In the genomic region with DNA sequence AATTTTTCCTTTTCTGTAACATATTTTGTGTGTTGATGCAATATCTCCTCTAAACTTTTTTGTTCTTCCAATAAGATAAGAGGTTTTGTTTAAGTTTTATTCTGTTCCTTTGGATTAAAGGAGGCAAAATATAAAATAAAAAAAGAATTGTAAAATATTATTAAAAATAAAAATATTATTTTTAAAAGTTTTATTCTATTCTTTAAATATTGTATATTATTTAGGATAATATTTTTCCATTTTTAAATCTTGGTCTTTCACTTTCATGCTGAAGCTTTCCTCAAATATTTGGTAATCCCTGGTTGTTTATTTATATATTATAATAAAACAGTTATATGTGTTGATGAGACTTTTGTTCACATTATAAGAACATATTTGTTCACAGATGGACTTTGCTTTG, we compare ENCODE assay signal across 25 cellular contexts.
"Had no signal": no experiment of that assay in that cellular context is flagged by ENCODE, and none has a peak within 500 bp of the region (broad histone marks: within the 10 kb centered on the region; RNA-seq: fewer than 3 reads in every experiment).

No MANE protein-coding gene starts in this region.

- H3K4me1 ChIP-seq: lower lobe of right lung, parathyroid adenoma, right atrium auricular region, right lobe of liver, stomach, testis, thyroid gland, transverse colon, upper lobe of left lung, vagina had no signal

- ATAC-seq: left cardiac atrium; left lobe of liver; lower lobe of right lung; naive thymus-derived CD8-positive, alpha-beta T cell; right lobe of liver; stimulated activated naive B cell treated with anti-CD40 and anti-IgM and Interleukin-4, amounts not matched to agents 10 μg/mL and 1 μg/mL and 100 μg/mL, for 72 hours; stimulated activated naive CD8-positive, alpha-beta T cell treated with anti-CD3 and anti-CD28 coated beads, Interleukin-15, Interleukin-2, amounts not matched to agents 100 U/mL and 50 U/mL, for 24 hours had no signal

- DNase-seq: islet precursor cell; kidney glomerular epithelial cell; left cardiac atrium; lower lobe of right lung; mammary epithelial cell; mesenchymal stem cell; naive thymus-derived CD8-positive, alpha-beta T cell; nucleus accumbens; right lobe of liver; stimulated activated CD4-positive, alpha-beta T cell treated with anti-CD3 and anti-CD28 coated beads, Interleukin-12 subunit alpha, Interleukin-12 subunit beta, amount 100 ng/mL, for 4 hours; stimulated activated CD4-positive, alpha-beta T cell treated with anti-CD3 and anti-CD28 coated beads, Interleukin-15, amount 100 ng/mL, for 24 hours; stimulated activated CD4-positive, alpha-beta T cell treated with anti-CD3 and anti-CD28 coated beads, Interleukin-2, amount 100 ng/mL, for 24 hours; stimulated activated CD4-positive, alpha-beta T cell treated with anti-CD3 and anti-CD28 coated beads, Interleukin-4, amount 100 ng/mL, for 1 hour; stimulated activated naive B cell treated with anti-CD40 and anti-IgM and Interleukin-4, amounts not matched to agents 10 μg/mL and 1 μg/mL and 100 μg/mL, for 72 hours; stimulated activated naive CD8-positive, alpha-beta T cell treated with anti-CD3 and anti-CD28 coated beads, Interleukin-15, Interleukin-2, amounts not matched to agents 100 U/mL and 50 U/mL, for 24 hours; stomach; testis; thyroid gland; transverse colon; upper lobe of left lung had no signal

- H3K27me3 ChIP-seq: hepatocyte, right atrium auricular region, right lobe of liver, stomach, testis, thyroid gland, transverse colon, upper lobe of left lung, vagina had no signal

- H3K4me3 ChIP-seq: hepatocyte, lower lobe of right lung, right atrium auricular region, right lobe of liver, stomach, testis, thyroid gland, transverse colon, upper lobe of left lung, vagina had no signal

- H3K36me3 ChIP-seq: lower lobe of right lung, right atrium auricular region, right lobe of liver, stomach, thyroid gland, transverse colon, upper lobe of left lung, vagina had no signal

- H3K9me3 ChIP-seq: lower lobe of right lung, right lobe of liver, testis, thyroid gland, vagina had no signal

- H3K27ac ChIP-seq: hepatocyte, lower lobe of right lung, parathyroid adenoma, right atrium auricular region, right lobe of liver, stomach, testis, thyroid gland, transverse colon, upper lobe of left lung, vagina had no signal
